ENCODE assay signal across 14 cellular contexts in the genomic region with DNA sequence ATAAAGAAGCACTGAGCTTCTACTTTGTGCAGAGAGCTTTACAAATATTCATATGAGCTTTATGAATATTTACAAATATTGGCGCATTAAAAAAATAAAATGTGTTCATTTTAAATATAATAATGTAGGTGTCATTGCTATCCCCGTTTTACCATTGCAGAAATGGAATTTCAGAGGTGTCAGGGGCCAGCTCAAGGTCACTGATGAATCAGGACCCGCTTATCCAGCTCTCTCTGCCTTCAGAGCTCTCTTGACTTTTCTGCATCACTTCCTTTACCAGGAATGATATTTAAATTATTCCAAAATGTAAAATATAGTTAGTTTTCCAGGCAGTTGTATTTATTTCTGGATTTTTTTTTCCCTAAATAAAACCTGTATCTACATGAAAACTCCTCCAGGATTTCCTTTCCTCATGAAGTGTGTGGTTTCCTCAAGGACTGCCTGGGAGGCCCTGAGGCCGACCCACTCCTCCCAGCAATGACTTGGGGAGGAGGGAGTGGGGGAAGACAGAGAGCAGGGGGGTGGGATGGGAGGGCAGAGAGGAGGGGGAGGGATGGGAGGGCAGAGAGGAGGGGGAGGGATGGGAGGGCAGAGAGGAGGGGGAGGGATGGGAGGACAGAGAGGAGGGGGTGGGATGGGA.
A peak's percentile ranks its signal among the peaks of the same experiment; 100 is the strongest.
DNase-seq lines count a peak whose midpoint lies in the region; ATAC-seq and TF ChIP-seq lines count a peak whose summit lies in the region.
"Had no signal": no experiment of that assay in that cellular context is flagged by ENCODE, and none has a peak within 500 bp of the region (broad histone marks: within the 10 kb centered on the region; RNA-seq: fewer than 3 reads in every experiment).

No MANE protein-coding gene starts in this region.

- H3K9me3 ChIP-seq in MG63, result no peaks in the 10 kb centered on the region
- no peaks in the 10 kb centered on the region for H3K9me3 ChIP-seq in thoracic aorta

- peaks cover 25% of the 10 kb centered on the region for H3K4me1 Mint-ChIP-seq in nephron
- no peaks in the 10 kb centered on the region for H3K4me1 Mint-ChIP-seq in activated CD8-positive, alpha-beta T cell treated with anti-CD3 and anti-CD28 coated beads, Interleukin-2, amount 10 ng/mL, durations not matched to agents 7 days and 5 days (ENCODE audit: low read depth)
- H3K4me1 Mint-ChIP-seq: activated naive CD4-positive, alpha-beta T cell treated with anti-CD3 and anti-CD28 coated beads, Interleukin-2, amount 10 ng/mL, durations not matched to agents 7 days and 5 days; stimulated activated naive CD8-positive, alpha-beta T cell treated with anti-CD3 and anti-CD28 coated beads, Interleukin-15, amount 100 ng/mL, for 72 hours had no signal

- peak overlapping the region; percentile 45 to 49 for H3K27ac ChIP-seq in thoracic aorta

- H3K4me3 Mint-ChIP-seq in nephron, result peak overlapping the region in 1 of 3 experiments; percentile 19
- no peak overlapping the region for H3K4me3 Mint-ChIP-seq in activated CD8-positive, alpha-beta T cell treated with anti-CD3 and anti-CD28 coated beads, Interleukin-2, amount 10 ng/mL, durations not matched to agents 7 days and 5 days
- H3K4me3 Mint-ChIP-seq: activated naive CD4-positive, alpha-beta T cell treated with anti-CD3 and anti-CD28 coated beads, Interleukin-2, amount 10 ng/mL, durations not matched to agents 7 days and 5 days; CD4-positive, alpha-beta T cell; dendritic cell treated with granulocyte-macrophage colony-stimulating factor and Interleukin-4, amounts not matched to agents 40 ng/mL and 50 ng/mL, for 4 days; stimulated activated naive CD8-positive, alpha-beta T cell treated with anti-CD3 and anti-CD28 coated beads, Interleukin-15, amount 100 ng/mL, for 72 hours had no signal

- H3K4me3 ChIP-seq in MG63 (no peak overlapping the region), cardiac fibroblast (replicated peaks in 1 of 2; ENCODE audit: low read depth in 2 of 2, low read length in 2 of 2) (no peak overlapping the region), thoracic aorta (peak overlapping the region; percentile 61)

- CTCF ChIA-PET in activated CD8-positive, alpha-beta T cell treated with anti-CD3 and anti-CD28 coated beads, Interleukin-2, amount 10 ng/mL, durations not matched to agents 7 days and 5 days (lab: Charles Lee), result no interaction called here

- H3K27me3 ChIP-seq in MG63 (no peaks in the 10 kb centered on the region), thoracic aorta (replicated peaks; ENCODE audit: insufficient read depth) (no peaks in the 10 kb centered on the region)

- no peak for TF ChIP-seq CTCF in cardiac fibroblast (IDR thresholded peaks at IDR 0.05; ENCODE audit: low read depth, low read length)
- no peak for TF ChIP-seq CTCF in nephron (IDR thresholded peaks at IDR 0.05; ENCODE audit: unreplicated experiment in 3 of 3)
- no peak for TF ChIP-seq CTCF in thoracic aorta (IDR thresholded peaks at IDR 0.05)

- DNase-seq in MG63 (peak; percentile 23), cardiac fibroblast (ENCODE audit: low read depth in 2 of 2) (peak; percentile 53 to 56), thoracic aorta (ENCODE audit: low spot score) (no peak)
- no peak for DNase-seq in activated CD8-positive, alpha-beta T cell treated with anti-CD3 and anti-CD28 coated beads, Interleukin-2, amount 10 ng/mL, durations not matched to agents 7 days and 5 days
- DNase-seq: activated naive CD4-positive, alpha-beta T cell treated with anti-CD3 and anti-CD28 coated beads, Interleukin-2, amount 10 ng/mL, durations not matched to agents 7 days and 5 days; CD4-positive, alpha-beta T cell; NCI-H1105 treated with DMSO at 0.1 percent for 48 hours; NCI-H510A treated with DMSO at 0.1 percent for 48 hours; occipital lobe; stimulated activated naive CD8-positive, alpha-beta T cell treated with anti-CD3 and anti-CD28 coated beads, Interleukin-15, amount 100 ng/mL, for 72 hours had no signal

- H3K36me3 Mint-ChIP-seq in nephron (ENCODE audit: low read depth), result no peaks in the 10 kb centered on the region
- H3K36me3 Mint-ChIP-seq in activated CD8-positive, alpha-beta T cell treated with anti-CD3 and anti-CD28 coated beads, Interleukin-2, amount 10 ng/mL, durations not matched to agents 7 days and 5 days (ENCODE audit: low read depth), result no peaks in the 10 kb centered on the region
- H3K36me3 Mint-ChIP-seq: activated naive CD4-positive, alpha-beta T cell treated with anti-CD3 and anti-CD28 coated beads, Interleukin-2, amount 10 ng/mL, durations not matched to agents 7 days and 5 days had no signal

- ATAC-seq in thoracic aorta (ENCODE audit: insufficient number of reproducible peaks, low FRiP score, low read depth) (no peak), GM19395 (IDR thresholded peaks at IDR 0.05; ENCODE audit: unreplicated experiment) (no peak), HG02571 (IDR thresholded peaks at IDR 0.05; ENCODE audit: unreplicated experiment) (no peak)
- no peak for ATAC-seq in activated CD8-positive, alpha-beta T cell treated with anti-CD3 and anti-CD28 coated beads, Interleukin-2, amount 10 ng/mL, durations not matched to agents 7 days and 5 days

- no peaks in the 10 kb centered on the region for H3K27me3 Mint-ChIP-seq in nephron (ENCODE audit: low read depth)
- H3K27me3 Mint-ChIP-seq in activated CD8-positive, alpha-beta T cell treated with anti-CD3 and anti-CD28 coated beads, Interleukin-2, amount 10 ng/mL, durations not matched to agents 7 days and 5 days (ENCODE audit: low read depth), result peaks cover 2% of the 10 kb centered on the region
- H3K27me3 Mint-ChIP-seq: activated naive CD4-positive, alpha-beta T cell treated with anti-CD3 and anti-CD28 coated beads, Interleukin-2, amount 10 ng/mL, durations not matched to agents 7 days and 5 days; dendritic cell treated with granulocyte-macrophage colony-stimulating factor and Interleukin-4, amounts not matched to agents 40 ng/mL and 50 ng/mL, for 4 days; stimulated activated naive CD8-positive, alpha-beta T cell treated with anti-CD3 and anti-CD28 coated beads, Interleukin-15, amount 100 ng/mL, for 72 hours had no signal

- H3K36me3 ChIP-seq in MG63 (no peaks in the 10 kb centered on the region), thoracic aorta (no peaks in the 10 kb centered on the region)

- H3K4me1 ChIP-seq in thoracic aorta (ENCODE audit: control insufficient read depth in 1 of 2, low read depth in 2 of 2), result peaks cover 6 to 15% of the 10 kb centered on the region in 2 donors

- H3K27ac Mint-ChIP-seq in nephron, result peak overlapping the region; percentile 92 to 96 (median 94)
- H3K27ac Mint-ChIP-seq in activated CD8-positive, alpha-beta T cell treated with anti-CD3 and anti-CD28 coated beads, Interleukin-2, amount 10 ng/mL, durations not matched to agents 7 days and 5 days, result no peak overlapping the region
- H3K27ac Mint-ChIP-seq: activated naive CD4-positive, alpha-beta T cell treated with anti-CD3 and anti-CD28 coated beads, Interleukin-2, amount 10 ng/mL, durations not matched to agents 7 days and 5 days; CD4-positive, alpha-beta T cell; dendritic cell treated with granulocyte-macrophage colony-stimulating factor and Interleukin-4, amounts not matched to agents 40 ng/mL and 50 ng/mL, for 4 days; stimulated activated naive CD8-positive, alpha-beta T cell treated with anti-CD3 and anti-CD28 coated beads, Interleukin-15, amount 100 ng/mL, for 72 hours had no signal

- POLR2A ChIA-PET in activated CD8-positive, alpha-beta T cell treated with anti-CD3 and anti-CD28 coated beads, Interleukin-2, amount 10 ng/mL, durations not matched to agents 7 days and 5 days (lab: Charles Lee), result no interaction called here

- no peaks in the 10 kb centered on the region for H3K9me3 Mint-ChIP-seq in nephron
- H3K9me3 Mint-ChIP-seq in activated CD8-positive, alpha-beta T cell treated with anti-CD3 and anti-CD28 coated beads, Interleukin-2, amount 10 ng/mL, durations not matched to agents 7 days and 5 days (ENCODE audit: insufficient read depth), result no peaks in the 10 kb centered on the region
- H3K9me3 Mint-ChIP-seq: activated naive CD4-positive, alpha-beta T cell treated with anti-CD3 and anti-CD28 coated beads, Interleukin-2, amount 10 ng/mL, durations not matched to agents 7 days and 5 days; CD4-positive, alpha-beta T cell; dendritic cell treated with granulocyte-macrophage colony-stimulating factor and Interleukin-4, amounts not matched to agents 40 ng/mL and 50 ng/mL, for 4 days; stimulated activated naive CD8-positive, alpha-beta T cell treated with anti-CD3 and anti-CD28 coated beads, Interleukin-15, amount 100 ng/mL, for 72 hours had no signal

Comparison
In these comparisons a context has a peak if more than half of its experiments do, and no peak if none do; other contexts are left out.
1. DNase-seq: peak in MG63 (single experiment) and cardiac fibroblast (2 of 2); none in thoracic aorta (single experiment) and activated CD8-positive, alpha-beta T cell treated with anti-CD3 and anti-CD28 coated beads, Interleukin-2, amount 10 ng/mL, durations not matched to agents 7 days and 5 days (single experiment).